8 cellular contexts compared by ENCODE assay signal in genomic region chr13:46896346-46897138, GRCh38. TPM values are rescaled to one million over a fixed set of nuclear protein-coding genes. Genes with fewer than 3 reads are reported as not detected.
DNase-seq lines count a peak whose midpoint lies in the region; ATAC-seq and TF ChIP-seq lines count a peak whose summit lies in the region.

Gene HTR2A, minus strand, starts transcription at chr13:46897053. Its CDS starts 1,147 bp downstream, at chr13:46895906.

- in situ Hi-C loops in Panc1 (cut with HindIII; ENCODE audit: low pct_unique_long_range_greater_than_20kb, low sequenced_read_pairs): no loop called here

- H3K27me3 ChIP-seq in Panc1 (ENCODE audit: control insufficient read depth, insufficient read depth, low read length): peaks cover 9% of the 10 kb centered on the region
- H3K27me3 ChIP-seq in neuronal stem cell (ENCODE audit: control insufficient read depth in 3 of 3, insufficient read depth in 3 of 3, low read depth in 1 of 3, low read length in 3 of 3): peaks cover 0 to 43% (median 0%) of the 10 kb centered on the region in 3 experiments

- intact Hi-C loops in Panc1 (cut with micrococcal nuclease; ENCODE audit: unreplicated experiment): no loop called here

- H3K27ac ChIP-seq in Panc1 (ENCODE audit: low read length) (no peak within 1 kb of the TSS), neuronal stem cell (replicated peaks; ENCODE audit: low read length) (no peak within 1 kb of the TSS)

- H4K8ac ChIP-seq in neuronal stem cell (ENCODE audit: low read depth, low read length): no peak within 1 kb of the TSS

- CTCF ChIA-PET in Panc1 (lab: Charles Lee): no interaction called here

- no peak within 1 kb of the TSS for H3K4ac ChIP-seq in neuronal stem cell (ENCODE audit: low read length)

- H3K23ac ChIP-seq in neuronal stem cell (ENCODE audit: low read depth, low read length, poor library complexity): no peak within 1 kb of the TSS

- H3K36me3 ChIP-seq in Panc1 (ENCODE audit: control insufficient read depth, insufficient read depth, low read length) (no peaks in the 10 kb centered on the region), neuronal stem cell (replicated peaks in 1 of 2; ENCODE audit: control insufficient read depth in 2 of 2, insufficient read depth in 2 of 2, low read length in 2 of 2) (no peaks in the 10 kb centered on the region)

- H3K79me1 ChIP-seq in neuronal stem cell (ENCODE audit: low read depth, low read length): no peaks in the 10 kb centered on the region

- H2BK5ac ChIP-seq in neuronal stem cell (ENCODE audit: low read length): no peak within 1 kb of the TSS

- no peak within 1 kb of the TSS for H3K14ac ChIP-seq in neuronal stem cell (ENCODE audit: low read length)

- H3K4me2 ChIP-seq in neuronal stem cell (ENCODE audit: insufficient read depth, low read length, poor library complexity, severe bottlenecking): no peak within 1 kb of the TSS

- DNase-seq in ELR (ENCODE audit: low read depth): peak; percentile 45
- no peak for DNase-seq in Panc1 (ENCODE audit: low read depth, low spot score)
- DNase-seq in neuronal stem cell (ENCODE audit: low spot score): no peak
- no peak for DNase-seq in DMS79 (lab: John Stamatoyannopoulos, UW)
- no peak for DNase-seq in pons (ENCODE audit: low spot score)
- no peak for DNase-seq in NCI-H2196 (lab: John Stamatoyannopoulos, UW; ENCODE audit: unreplicated experiment)

- H2BK15ac ChIP-seq in neuronal stem cell (ENCODE audit: low read length): no peak within 1 kb of the TSS

- H3K4me1 ChIP-seq in Panc1 (ENCODE audit: control insufficient read depth, insufficient read depth, low read length) (no peaks in the 10 kb centered on the region; the same call in 1 of the 2 replicates), neuronal stem cell (ENCODE audit: control insufficient read depth in 2 of 2, insufficient read depth in 1 of 2, low read depth in 1 of 2, low read length in 2 of 2) (peaks cover 0 to 16% of the 10 kb centered on the region in 2 donors)

- no TSS peak for BruUV-seq in Panc1 (replicated peaks; lab: Mats Ljungman, UMichigan)

- ATAC-seq in Panc1 (peak; percentile 57; the same call in 1 of the 2 replicates), esophagus mucosa (peak; percentile 29), HG03175 (IDR thresholded peaks at IDR 0.05; ENCODE audit: unreplicated experiment) (no peak)

- no peak within 1 kb of the TSS for H3K18ac ChIP-seq in neuronal stem cell (ENCODE audit: low read length)

- POLR2A ChIA-PET in Panc1 (lab: Charles Lee): no interaction called here

- H2BK120ac ChIP-seq in neuronal stem cell (ENCODE audit: low read depth, low read length): no peak within 1 kb of the TSS

- no peak for TF ChIP-seq CTCF in Panc1 (IDR thresholded peaks at IDR 0.05)

- H2BK12ac ChIP-seq in neuronal stem cell (ENCODE audit: low read length): no peak within 1 kb of the TSS

- H3K4me3 ChIP-seq in Panc1 (ENCODE audit: low read depth in 2 of 2, low read length in 2 of 2): peak within 1 kb of the TSS; percentile 21 to 43; a peak in 3 of 4 replicates
- H3K4me3 ChIP-seq in neuronal stem cell (ENCODE audit: low read length in 2 of 2): no peak within 1 kb of the TSS

- H4K91ac ChIP-seq in neuronal stem cell (ENCODE audit: low read depth, low read length, poor library complexity): no peak within 1 kb of the TSS

- no peak within 1 kb of the TSS for H2AK5ac ChIP-seq in neuronal stem cell (ENCODE audit: low read depth, low read length)

- H3K9me3 ChIP-seq in Panc1 (ENCODE audit: control insufficient read depth, insufficient read depth, low read depth, low read length): no peaks in the 10 kb centered on the region
- no peaks in the 10 kb centered on the region for H3K9me3 ChIP-seq in neuronal stem cell (replicated peaks in 1 of 2; ENCODE audit: control insufficient read depth in 2 of 2, insufficient read depth in 1 of 2, low read depth in 1 of 2, low read length in 2 of 2)

- no peak within 1 kb of the TSS for H3K9ac ChIP-seq in neuronal stem cell (ENCODE audit: low read depth, low read length, poor library complexity)

- no CpG with 5 or more reads among the region's 13 CpGs for WGBS in neuronal stem cell (ENCODE audit: extremely low coverage in 2 of 2, insufficient read length in 2 of 2, insufficient replicate concordance in 1 of 2), 2 donors

- peak within 1 kb of the TSS; percentile 46 for H2AFZ ChIP-seq in neuronal stem cell (ENCODE audit: low read length)

RNA-seq across cellular contexts. Expression of gene HTR2A, which starts in this region (rescaled TPM):
- not detected for total RNA-seq in Panc1 (2021; ENCODE audit: unreplicated experiment)
- polyA plus RNA-seq in Panc1 (2012; ENCODE audit: insufficient read length): not detected
- 0.08 TPM for total RNA-seq in esophagus mucosa
- 0.13 TPM for polyA plus RNA-seq in neuronal stem cell (2013, experiment 1 of 2)
- 0.17 TPM for polyA plus RNA-seq in neuronal stem cell (2013, experiment 2 of 2)

Comparison
In these comparisons a context has a peak if more than half of its experiments do, and no peak if none do; other contexts are left out.
1. Peak in ATAC-seq and H3K4me3 ChIP-seq in Panc1; RNA of the gene not detected or under 1 TPM.
2. Peak in ATAC-seq in esophagus mucosa; RNA of the gene not detected or under 1 TPM.